1 cellular context compared by ENCODE assay signal in the genomic region with DNA sequence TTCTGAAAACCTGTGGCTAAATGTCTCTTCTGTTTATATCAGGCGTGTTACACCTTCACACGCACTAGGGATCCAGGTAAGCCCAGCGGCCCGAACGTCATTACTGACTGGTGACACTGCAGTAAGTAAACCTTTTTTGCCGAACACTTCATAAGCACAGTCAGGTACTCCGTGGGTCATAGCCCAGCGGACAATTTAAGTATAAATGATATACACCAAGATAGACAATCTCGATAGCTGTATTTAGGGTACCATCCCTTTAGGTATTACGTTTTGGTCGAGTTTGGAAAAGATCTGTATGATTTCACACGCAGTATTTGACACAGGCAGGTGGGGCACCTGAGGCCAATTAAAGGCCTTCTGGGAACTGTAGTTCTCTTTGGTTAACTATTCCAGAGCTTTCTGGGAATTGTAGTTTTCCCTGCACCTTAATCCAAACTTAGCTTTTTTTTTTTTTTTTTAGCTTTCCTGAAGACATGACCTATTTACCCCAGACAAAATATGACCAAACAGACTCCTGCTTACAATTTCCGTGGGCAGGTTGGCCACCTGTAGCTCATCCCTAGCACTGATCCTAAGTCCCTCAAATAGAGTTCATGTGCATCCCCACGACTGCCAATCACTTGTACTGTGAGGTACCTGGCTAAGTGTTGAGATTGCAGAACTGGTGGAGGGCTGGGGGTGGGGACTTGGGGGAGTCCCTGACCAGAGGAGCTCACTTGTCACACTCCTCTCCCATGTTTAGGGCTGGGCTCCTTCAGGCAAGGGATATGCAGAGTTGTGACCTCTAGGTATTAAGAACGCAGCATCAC.
TF ChIP-seq lines count a peak whose summit lies in the region.

No MANE protein-coding gene starts in this region.

TF ChIP-seq in HepG2, 621 proteins besides CTCF, POLR2A, EP300 and RAD21 (continued from another document and continues in another):
- TF ChIP-seq, protein P1, sequence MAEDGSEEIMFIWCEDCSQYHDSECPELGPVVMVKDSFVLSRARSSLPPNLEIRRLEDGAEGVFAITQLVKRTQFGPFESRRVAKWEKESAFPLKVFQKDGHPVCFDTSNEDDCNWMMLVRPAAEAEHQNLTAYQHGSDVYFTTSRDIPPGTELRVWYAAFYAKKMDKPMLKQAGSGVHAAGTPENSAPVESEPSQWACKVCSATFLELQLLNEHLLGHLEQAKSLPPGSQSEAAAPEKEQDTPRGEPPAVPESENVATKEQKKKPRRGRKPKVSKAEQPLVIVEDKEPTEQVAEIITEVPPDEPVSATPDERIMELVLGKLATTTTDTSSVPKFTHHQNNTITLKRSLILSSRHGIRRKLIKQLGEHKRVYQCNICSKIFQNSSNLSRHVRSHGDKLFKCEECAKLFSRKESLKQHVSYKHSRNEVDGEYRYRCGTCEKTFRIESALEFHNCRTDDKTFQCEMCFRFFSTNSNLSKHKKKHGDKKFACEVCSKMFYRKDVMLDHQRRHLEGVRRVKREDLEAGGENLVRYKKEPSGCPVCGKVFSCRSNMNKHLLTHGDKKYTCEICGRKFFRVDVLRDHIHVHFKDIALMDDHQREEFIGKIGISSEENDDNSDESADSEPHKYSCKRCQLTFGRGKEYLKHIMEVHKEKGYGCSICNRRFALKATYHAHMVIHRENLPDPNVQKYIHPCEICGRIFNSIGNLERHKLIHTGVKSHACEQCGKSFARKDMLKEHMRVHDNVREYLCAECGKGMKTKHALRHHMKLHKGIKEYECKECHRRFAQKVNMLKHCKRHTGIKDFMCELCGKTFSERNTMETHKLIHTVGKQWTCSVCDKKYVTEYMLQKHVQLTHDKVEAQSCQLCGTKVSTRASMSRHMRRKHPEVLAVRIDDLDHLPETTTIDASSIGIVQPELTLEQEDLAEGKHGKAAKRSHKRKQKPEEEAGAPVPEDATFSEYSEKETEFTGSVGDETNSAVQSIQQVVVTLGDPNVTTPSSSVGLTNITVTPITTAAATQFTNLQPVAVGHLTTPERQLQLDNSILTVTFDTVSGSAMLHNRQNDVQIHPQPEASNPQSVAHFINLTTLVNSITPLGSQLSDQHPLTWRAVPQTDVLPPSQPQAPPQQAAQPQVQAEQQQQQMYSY (CRISPR knock-in tag; IDR thresholded peaks at IDR 0.05) = no peak
- TF ChIP-seq RNF2 (conservative IDR thresholded peaks at IDR 0.05; ENCODE audit: low read depth) (no peak), ZNF296 (CRISPR knock-in tag; conservative IDR thresholded peaks at IDR 0.05) (no peak), SALL2 (CRISPR knock-in tag; IDR thresholded peaks at IDR 0.05) (0 out of 2 replicates have a peak, but pooled peaks have one; percentile 54), JDP2 (CRISPR knock-in tag; IDR thresholded peaks at IDR 0.05; ENCODE audit: borderline replicate concordance) (no peak), ZNF430 (CRISPR knock-in tag; IDR thresholded peaks at IDR 0.05) (no peak), REL (CRISPR knock-in tag; conservative IDR thresholded peaks at IDR 0.05) (no peak), NONO (IDR thresholded peaks at IDR 0.05) (no peak), NONO (CRISPR knock-in tag; conservative IDR thresholded peaks at IDR 0.05) (0 out of 2 replicates have a peak, but pooled peaks have one; percentile 8), ZNF33A (CRISPR knock-in tag; IDR thresholded peaks at IDR 0.05; ENCODE audit: borderline replicate concordance) (no peak), ASH2L (IDR thresholded peaks at IDR 0.05; ENCODE audit: insufficient read length, low read depth, low read length) (no peak), ZC3H13 (CRISPR knock-in tag; IDR thresholded peaks at IDR 0.05) (peak; percentile 83), PHB2 (IDR thresholded peaks at IDR 0.05; ENCODE audit: partially characterized antibody) (no peak), SKI (IDR thresholded peaks at IDR 0.05; ENCODE audit: partially characterized antibody) (no peak), HOXA7 (CRISPR knock-in tag; IDR thresholded peaks at IDR 0.05) (no peak), SRSF1 (optimal IDR thresholded peaks at IDR 0.05; ENCODE audit: low read depth, low read length) (peak; percentile 13), HDAC1 (CRISPR knock-in tag; IDR thresholded peaks at IDR 0.05) (0 out of 2 replicates have a peak, but pooled peaks have one; percentile 22), ZNF670 (CRISPR knock-in tag; IDR thresholded peaks at IDR 0.05; ENCODE audit: borderline replicate concordance) (no peak), NFE2L1 (CRISPR knock-in tag; IDR thresholded peaks at IDR 0.05; ENCODE audit: borderline replicate concordance) (no peak), ZNF367 (CRISPR knock-in tag; IDR thresholded peaks at IDR 0.05; ENCODE audit: borderline replicate concordance) (no peak), ZNF232 (CRISPR knock-in tag; IDR thresholded peaks at IDR 0.05; ENCODE audit: borderline replicate concordance) (0 out of 2 replicates have a peak, but pooled peaks have one; percentile 45), ZNF556 (CRISPR knock-in tag; IDR thresholded peaks at IDR 0.05; ENCODE audit: borderline replicate concordance) (no peak), FOXK1 (CRISPR knock-in tag; IDR thresholded peaks at IDR 0.05; ENCODE audit: borderline replicate concordance, low read depth) (no peak)
- TF ChIP-seq, protein P2, sequence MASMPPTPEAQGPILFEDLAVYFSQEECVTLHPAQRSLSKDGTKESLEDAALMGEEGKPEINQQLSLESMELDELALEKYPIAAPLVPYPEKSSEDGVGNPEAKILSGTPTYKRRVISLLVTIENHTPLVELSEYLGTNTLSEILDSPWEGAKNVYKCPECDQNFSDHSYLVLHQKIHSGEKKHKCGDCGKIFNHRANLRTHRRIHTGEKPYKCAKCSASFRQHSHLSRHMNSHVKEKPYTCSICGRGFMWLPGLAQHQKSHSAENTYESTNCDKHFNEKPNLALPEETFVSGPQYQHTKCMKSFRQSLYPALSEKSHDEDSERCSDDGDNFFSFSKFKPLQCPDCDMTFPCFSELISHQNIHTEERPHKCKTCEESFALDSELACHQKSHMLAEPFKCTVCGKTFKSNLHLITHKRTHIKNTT (CRISPR knock-in tag; IDR thresholded peaks at IDR 0.05) = no peak
- TF ChIP-seq, protein P3, sequence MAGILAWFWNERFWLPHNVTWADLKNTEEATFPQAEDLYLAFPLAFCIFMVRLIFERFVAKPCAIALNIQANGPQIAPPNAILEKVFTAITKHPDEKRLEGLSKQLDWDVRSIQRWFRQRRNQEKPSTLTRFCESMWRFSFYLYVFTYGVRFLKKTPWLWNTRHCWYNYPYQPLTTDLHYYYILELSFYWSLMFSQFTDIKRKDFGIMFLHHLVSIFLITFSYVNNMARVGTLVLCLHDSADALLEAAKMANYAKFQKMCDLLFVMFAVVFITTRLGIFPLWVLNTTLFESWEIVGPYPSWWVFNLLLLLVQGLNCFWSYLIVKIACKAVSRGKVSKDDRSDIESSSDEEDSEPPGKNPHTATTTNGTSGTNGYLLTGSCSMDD (CRISPR knock-in tag; IDR thresholded peaks at IDR 0.05) = no peak
- TF ChIP-seq, protein P4, sequence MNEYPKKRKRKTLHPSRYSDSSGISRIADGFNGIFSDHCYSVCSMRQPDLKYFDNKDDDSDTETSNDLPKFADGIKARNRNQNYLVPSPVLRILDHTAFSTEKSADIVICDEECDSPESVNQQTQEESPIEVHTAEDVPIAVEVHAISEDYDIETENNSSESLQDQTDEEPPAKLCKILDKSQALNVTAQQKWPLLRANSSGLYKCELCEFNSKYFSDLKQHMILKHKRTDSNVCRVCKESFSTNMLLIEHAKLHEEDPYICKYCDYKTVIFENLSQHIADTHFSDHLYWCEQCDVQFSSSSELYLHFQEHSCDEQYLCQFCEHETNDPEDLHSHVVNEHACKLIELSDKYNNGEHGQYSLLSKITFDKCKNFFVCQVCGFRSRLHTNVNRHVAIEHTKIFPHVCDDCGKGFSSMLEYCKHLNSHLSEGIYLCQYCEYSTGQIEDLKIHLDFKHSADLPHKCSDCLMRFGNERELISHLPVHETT (CRISPR knock-in tag; conservative IDR thresholded peaks at IDR 0.05) = no peak
- TF ChIP-seq, protein P5, sequence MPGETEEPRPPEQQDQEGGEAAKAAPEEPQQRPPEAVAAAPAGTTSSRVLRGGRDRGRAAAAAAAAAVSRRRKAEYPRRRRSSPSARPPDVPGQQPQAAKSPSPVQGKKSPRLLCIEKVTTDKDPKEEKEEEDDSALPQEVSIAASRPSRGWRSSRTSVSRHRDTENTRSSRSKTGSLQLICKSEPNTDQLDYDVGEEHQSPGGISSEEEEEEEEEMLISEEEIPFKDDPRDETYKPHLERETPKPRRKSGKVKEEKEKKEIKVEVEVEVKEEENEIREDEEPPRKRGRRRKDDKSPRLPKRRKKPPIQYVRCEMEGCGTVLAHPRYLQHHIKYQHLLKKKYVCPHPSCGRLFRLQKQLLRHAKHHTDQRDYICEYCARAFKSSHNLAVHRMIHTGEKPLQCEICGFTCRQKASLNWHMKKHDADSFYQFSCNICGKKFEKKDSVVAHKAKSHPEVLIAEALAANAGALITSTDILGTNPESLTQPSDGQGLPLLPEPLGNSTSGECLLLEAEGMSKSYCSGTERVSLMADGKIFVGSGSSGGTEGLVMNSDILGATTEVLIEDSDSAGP (CRISPR knock-in tag; IDR thresholded peaks at IDR 0.05; ENCODE audit: borderline replicate concordance) = peak; percentile 5; the same call in 1 of the 2 replicates
- TF ChIP-seq, protein P6, sequence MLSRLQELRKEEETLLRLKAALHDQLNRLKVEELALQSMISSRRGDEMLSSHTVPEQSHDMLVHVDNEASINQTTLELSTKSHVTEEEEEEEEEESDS (CRISPR knock-in tag; IDR thresholded peaks at IDR 0.05; ENCODE audit: borderline replicate concordance) = no peak
- TF ChIP-seq, protein P7, sequence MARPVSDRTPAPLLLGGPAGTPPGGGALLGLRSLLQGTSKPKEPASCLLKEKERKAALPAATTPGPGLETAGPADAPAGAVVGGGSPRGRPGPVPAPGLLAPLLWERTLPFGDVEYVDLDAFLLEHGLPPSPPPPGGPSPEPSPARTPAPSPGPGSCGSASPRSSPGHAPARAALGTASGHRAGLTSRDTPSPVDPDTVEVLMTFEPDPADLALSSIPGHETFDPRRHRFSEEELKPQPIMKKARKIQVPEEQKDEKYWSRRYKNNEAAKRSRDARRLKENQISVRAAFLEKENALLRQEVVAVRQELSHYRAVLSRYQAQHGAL (CRISPR knock-in tag; IDR thresholded peaks at IDR 0.05; ENCODE audit: not compliant biosample characterization) = no peak
- TF ChIP-seq, protein P8, sequence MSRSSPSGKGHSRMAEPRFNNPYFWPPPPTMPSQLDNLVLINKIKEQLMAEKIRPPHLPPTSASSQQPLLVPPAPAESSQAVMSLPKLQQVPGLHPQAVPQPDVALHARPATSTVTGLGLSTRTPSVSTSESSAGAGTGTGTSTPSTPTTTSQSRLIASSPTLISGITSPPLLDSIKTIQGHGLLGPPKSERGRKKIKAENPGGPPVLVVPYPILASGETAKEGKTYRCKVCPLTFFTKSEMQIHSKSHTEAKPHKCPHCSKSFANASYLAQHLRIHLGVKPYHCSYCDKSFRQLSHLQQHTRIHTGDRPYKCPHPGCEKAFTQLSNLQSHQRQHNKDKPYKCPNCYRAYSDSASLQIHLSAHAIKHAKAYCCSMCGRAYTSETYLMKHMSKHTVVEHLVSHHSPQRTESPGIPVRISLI (CRISPR knock-in tag; IDR thresholded peaks at IDR 0.05; ENCODE audit: borderline replicate concordance) = peak; percentile 51; the same call in 1 of the 2 replicates
- TF ChIP-seq, protein P9, sequence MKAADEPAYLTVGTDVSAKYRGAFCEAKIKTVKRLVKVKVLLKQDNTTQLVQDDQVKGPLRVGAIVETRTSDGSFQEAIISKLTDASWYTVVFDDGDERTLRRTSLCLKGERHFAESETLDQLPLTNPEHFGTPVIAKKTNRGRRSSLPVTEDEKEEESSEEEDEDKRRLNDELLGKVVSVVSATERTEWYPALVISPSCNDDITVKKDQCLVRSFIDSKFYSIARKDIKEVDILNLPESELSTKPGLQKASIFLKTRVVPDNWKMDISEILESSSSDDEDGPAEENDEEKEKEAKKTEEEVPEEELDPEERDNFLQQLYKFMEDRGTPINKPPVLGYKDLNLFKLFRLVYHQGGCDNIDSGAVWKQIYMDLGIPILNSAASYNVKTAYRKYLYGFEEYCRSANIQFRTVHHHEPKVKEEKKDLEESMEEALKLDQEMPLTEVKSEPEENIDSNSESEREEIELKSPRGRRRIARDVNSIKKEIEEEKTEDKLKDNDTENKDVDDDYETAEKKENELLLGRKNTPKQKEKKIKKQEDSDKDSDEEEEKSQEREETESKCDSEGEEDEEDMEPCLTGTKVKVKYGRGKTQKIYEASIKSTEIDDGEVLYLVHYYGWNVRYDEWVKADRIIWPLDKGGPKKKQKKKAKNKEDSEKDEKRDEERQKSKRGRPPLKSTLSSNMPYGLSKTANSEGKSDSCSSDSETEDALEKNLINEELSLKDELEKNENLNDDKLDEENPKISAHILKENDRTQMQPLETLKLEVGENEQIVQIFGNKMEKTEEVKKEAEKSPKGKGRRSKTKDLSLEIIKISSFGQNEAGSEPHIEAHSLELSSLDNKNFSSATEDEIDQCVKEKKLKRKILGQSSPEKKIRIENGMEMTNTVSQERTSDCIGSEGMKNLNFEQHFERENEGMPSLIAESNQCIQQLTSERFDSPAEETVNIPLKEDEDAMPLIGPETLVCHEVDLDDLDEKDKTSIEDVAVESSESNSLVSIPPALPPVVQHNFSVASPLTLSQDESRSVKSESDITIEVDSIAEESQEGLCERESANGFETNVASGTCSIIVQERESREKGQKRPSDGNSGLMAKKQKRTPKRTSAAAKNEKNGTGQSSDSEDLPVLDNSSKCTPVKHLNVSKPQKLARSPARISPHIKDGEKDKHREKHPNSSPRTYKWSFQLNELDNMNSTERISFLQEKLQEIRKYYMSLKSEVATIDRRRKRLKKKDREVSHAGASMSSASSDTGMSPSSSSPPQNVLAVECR (CRISPR knock-in tag; IDR thresholded peaks at IDR 0.05; ENCODE audit: borderline replicate concordance) = peak; percentile 45; the same call in 1 of the 2 replicates
- TF ChIP-seq, protein P10, sequence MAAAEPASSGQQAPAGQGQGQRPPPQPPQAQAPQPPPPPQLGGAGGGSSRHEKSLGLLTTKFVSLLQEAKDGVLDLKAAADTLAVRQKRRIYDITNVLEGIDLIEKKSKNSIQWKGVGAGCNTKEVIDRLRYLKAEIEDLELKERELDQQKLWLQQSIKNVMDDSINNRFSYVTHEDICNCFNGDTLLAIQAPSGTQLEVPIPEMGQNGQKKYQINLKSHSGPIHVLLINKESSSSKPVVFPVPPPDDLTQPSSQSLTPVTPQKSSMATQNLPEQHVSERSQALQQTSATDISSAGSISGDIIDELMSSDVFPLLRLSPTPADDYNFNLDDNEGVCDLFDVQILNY (CRISPR knock-in tag; conservative IDR thresholded peaks at IDR 0.05) = no peak
- TF ChIP-seq, protein P11, sequence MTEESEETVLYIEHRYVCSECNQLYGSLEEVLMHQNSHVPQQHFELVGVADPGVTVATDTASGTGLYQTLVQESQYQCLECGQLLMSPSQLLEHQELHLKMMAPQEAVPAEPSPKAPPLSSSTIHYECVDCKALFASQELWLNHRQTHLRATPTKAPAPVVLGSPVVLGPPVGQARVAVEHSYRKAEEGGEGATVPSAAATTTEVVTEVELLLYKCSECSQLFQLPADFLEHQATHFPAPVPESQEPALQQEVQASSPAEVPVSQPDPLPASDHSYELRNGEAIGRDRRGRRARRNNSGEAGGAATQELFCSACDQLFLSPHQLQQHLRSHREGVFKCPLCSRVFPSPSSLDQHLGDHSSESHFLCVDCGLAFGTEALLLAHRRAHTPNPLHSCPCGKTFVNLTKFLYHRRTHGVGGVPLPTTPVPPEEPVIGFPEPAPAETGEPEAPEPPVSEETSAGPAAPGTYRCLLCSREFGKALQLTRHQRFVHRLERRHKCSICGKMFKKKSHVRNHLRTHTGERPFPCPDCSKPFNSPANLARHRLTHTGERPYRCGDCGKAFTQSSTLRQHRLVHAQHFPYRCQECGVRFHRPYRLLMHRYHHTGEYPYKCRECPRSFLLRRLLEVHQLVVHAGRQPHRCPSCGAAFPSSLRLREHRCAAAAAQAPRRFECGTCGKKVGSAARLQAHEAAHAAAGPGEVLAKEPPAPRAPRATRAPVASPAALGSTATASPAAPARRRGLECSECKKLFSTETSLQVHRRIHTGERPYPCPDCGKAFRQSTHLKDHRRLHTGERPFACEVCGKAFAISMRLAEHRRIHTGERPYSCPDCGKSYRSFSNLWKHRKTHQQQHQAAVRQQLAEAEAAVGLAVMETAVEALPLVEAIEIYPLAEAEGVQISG (CRISPR knock-in tag; IDR thresholded peaks at IDR 0.05) = peak; percentile 59; the same call in 1 of the 2 replicates
